9 cellular contexts compared by ENCODE assay signal in the genomic region with DNA sequence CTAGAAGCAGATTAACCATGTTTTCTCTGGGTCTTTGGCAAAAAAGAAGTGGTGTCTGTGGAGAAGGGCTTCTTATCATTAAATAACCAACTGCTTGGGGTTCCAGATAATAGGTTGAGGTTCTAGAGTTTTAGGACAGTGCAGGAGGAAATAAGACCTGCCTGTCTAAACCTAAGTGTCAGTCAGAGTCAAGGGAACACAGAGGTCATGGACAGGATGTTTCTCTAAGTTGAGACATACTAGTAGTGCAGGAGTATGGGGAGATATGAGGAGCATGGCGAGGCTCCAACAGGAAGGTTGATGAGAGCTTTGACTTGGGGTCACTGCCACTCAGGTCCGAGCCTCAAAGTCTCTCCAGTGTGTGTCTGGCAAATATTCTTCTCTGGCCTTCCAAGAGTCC. TPM values are rescaled to one million over a fixed set of nuclear protein-coding genes. Genes with fewer than 3 reads are reported as not detected.
"Had no signal": no experiment of that assay in that cellular context is flagged by ENCODE, and none has a peak within 500 bp of the region (broad histone marks: within the 10 kb centered on the region; RNA-seq: fewer than 3 reads in every experiment).

No MANE protein-coding gene starts in this region.

- H2AFZ ChIP-seq: GM23338 had no signal

- H3K27ac ChIP-seq: HL-60 had no signal

- H3K4me3 ChIP-seq: GM23338, HAP-1 had no signal

- H3K27ac Mint-ChIP-seq: GM23338, HFFc6, IgD-negative memory B cell had no signal

- H3K9me3 Mint-ChIP-seq: GM23338, HFFc6, IgD-negative memory B cell had no signal

- H3K4me3 Mint-ChIP-seq: GM23338, HFFc6, IgD-negative memory B cell had no signal

- H3K9me3 ChIP-seq: HAP-1 had no signal

- FAIRE-seq: HepG2 had no signal

- H3K36me3 ChIP-seq: HAP-1 had no signal

- H3K36me3 Mint-ChIP-seq: IgD-negative memory B cell had no signal

- H3K4me2 ChIP-seq: GM23338 had no signal

- DNase-seq: H7, HFFc6 had no signal

RNA-seq across cellular contexts. Expression of a gene that starts 5.0 kb away (rescaled TPM):
- total RNA-seq: H4, H7, HFFc6, HT1080 had no signal
- polyA plus RNA-seq: GM23338, IgD-negative memory B cell had no signal

RNA-seq across cellular contexts. Expression of a gene that starts 17.1 kb away (rescaled TPM):
- total RNA-seq: GM23338, H4, H7, HepG2, HFFc6, HT1080 had no signal
- polyA plus RNA-seq: GM23338, HepG2, IgD-negative memory B cell had no signal

RNA-seq across cellular contexts. Expression of a gene that starts 49.6 kb away (rescaled TPM):
- total RNA-seq: HFFc6, HT1080 had no signal
- polyA plus RNA-seq: IgD-negative memory B cell had no signal
